Comparison of ENCODE assay signal across 19 cellular contexts in genomic region chr3:100537646-100538338, GRCh38. TPM values are rescaled to one million over a fixed set of nuclear protein-coding genes. Genes with fewer than 3 reads are reported as not detected.
A peak's percentile ranks its signal among the peaks of the same experiment; 100 is the strongest.
DNase-seq lines count a peak whose midpoint lies in the region; ATAC-seq and TF ChIP-seq lines count a peak whose summit lies in the region.
"Had no signal": no experiment of that assay in that cellular context is flagged by ENCODE, and none has a peak within 500 bp of the region (broad histone marks: within the 10 kb centered on the region; RNA-seq: fewer than 3 reads in every experiment).

No MANE protein-coding gene starts in this region.

- no peaks in the 10 kb centered on the region for H3K36me3 Mint-ChIP-seq in stimulated activated memory B cell treated with anti-CD40 and anti-IgM and Interleukin-4, amounts not matched to agents 10 μg/mL and 1 μg/mL and 100 μg/mL, for 72 hours

- ATAC-seq in GM18868 (IDR thresholded peaks at IDR 0.05; ENCODE audit: unreplicated experiment) (peak; percentile 77), GM21717 (IDR thresholded peaks at IDR 0.05; ENCODE audit: unreplicated experiment) (peak; percentile 55), HG03565 (IDR thresholded peaks at IDR 0.05; ENCODE audit: unreplicated experiment) (peak; percentile 67), right lobe of liver (no peak)
- no peak for ATAC-seq in stimulated activated memory B cell treated with anti-CD40 and anti-IgM and Interleukin-4, amounts not matched to agents 10 μg/mL and 1 μg/mL and 100 μg/mL, for 72 hours
- ATAC-seq: left lung, mucosa of descending colon had no signal

- no peaks in the 10 kb centered on the region for H3K4me1 Mint-ChIP-seq in stimulated activated memory B cell treated with anti-CD40 and anti-IgM and Interleukin-4, amounts not matched to agents 10 μg/mL and 1 μg/mL and 100 μg/mL, for 72 hours

- no peak overlapping the region for H3K27ac Mint-ChIP-seq in stimulated activated memory B cell treated with anti-CD40 and anti-IgM and Interleukin-4, amounts not matched to agents 10 μg/mL and 1 μg/mL and 100 μg/mL, for 72 hours

- intact Hi-C loops in right lobe of liver (cut with DNase I) = no loop called here

- H3K4me3 Mint-ChIP-seq in stimulated activated memory B cell treated with anti-CD40 and anti-IgM and Interleukin-4, amounts not matched to agents 10 μg/mL and 1 μg/mL and 100 μg/mL, for 72 hours = no peak overlapping the region

- peaks cover 0 to 43% (median 11%) of the 10 kb centered on the region in 4 donors for H3K4me1 ChIP-seq in right lobe of liver
- H3K4me1 ChIP-seq: left lung had no signal

- TF ChIP-seq POLR2A in right lobe of liver (IDR thresholded peaks at IDR 0.05) = no peak

- H3K9me3 Mint-ChIP-seq in stimulated activated memory B cell treated with anti-CD40 and anti-IgM and Interleukin-4, amounts not matched to agents 10 μg/mL and 1 μg/mL and 100 μg/mL, for 72 hours = peaks cover 8% of the 10 kb centered on the region

- H3K27me3 ChIP-seq in right lobe of liver = no peaks in the 10 kb centered on the region
- no peaks in the 10 kb centered on the region for H3K27me3 ChIP-seq in WERI-Rb-1 (ENCODE audit: insufficient read depth, low read depth, severe bottlenecking)
- H3K27me3 ChIP-seq: cardiac muscle cell, left lung had no signal

- H3K36me3 ChIP-seq in right lobe of liver (no peaks in the 10 kb centered on the region), WERI-Rb-1 (no peaks in the 10 kb centered on the region)
- H3K36me3 ChIP-seq: cardiac muscle cell, left lung had no signal

- H3K9me3 ChIP-seq in right lobe of liver (no peaks in the 10 kb centered on the region), WERI-Rb-1 (ENCODE audit: severe bottlenecking) (no peaks in the 10 kb centered on the region)
- H3K9me3 ChIP-seq: mucosa of descending colon had no signal

- DNase-seq in right lobe of liver (no peak), OCI-M1 (lab: John Stamatoyannopoulos, UW) (no peak), WERI-Rb-1 (no peak), NCI-H1694 (lab: John Stamatoyannopoulos, UW) (no peak)
- DNase-seq: activated effector memory CD4-positive, alpha-beta T cell treated with Interleukin-2 at 50 U/mL for 16 hours; DMS79 treated with DMSO at 0.1 percent for 48 hours; left lung; mucosa of descending colon; NCI-H1092; NCI-H2107; NCI-H526; nucleus accumbens; SIG-M5; stimulated activated CD4-positive, alpha-beta T cell treated with anti-CD3 and anti-CD28 coated beads, Interleukin-4, amount 100 ng/mL, for 1 hour had no signal

- peak overlapping the region in 2 of 3 donors; percentile 8 to 96 for H3K27ac ChIP-seq in right lobe of liver
- no peak overlapping the region for H3K27ac ChIP-seq in WERI-Rb-1
- H3K27ac ChIP-seq: cardiac muscle cell, left lung had no signal

- WGBS in right lobe of liver (ENCODE audit: insufficient coverage, low coverage, low lambda C conversion rate, missing lambda C conversion rate) = 91% methylated on average over 5 of the region's 5 CpGs

- H3K4me3 ChIP-seq in right lobe of liver (no peak overlapping the region), WERI-Rb-1 (ENCODE audit: low read depth, low read length) (no peak overlapping the region)
- H3K4me3 ChIP-seq: cardiac muscle cell, left lung, mucosa of descending colon had no signal

- no peak for TF ChIP-seq CTCF in right lobe of liver (IDR thresholded peaks at IDR 0.05)
- TF ChIP-seq CTCF in WERI-Rb-1 (IDR thresholded peaks at IDR 0.05; ENCODE audit: low read depth, low read length) = no peak

- H3K27me3 Mint-ChIP-seq in stimulated activated memory B cell treated with anti-CD40 and anti-IgM and Interleukin-4, amounts not matched to agents 10 μg/mL and 1 μg/mL and 100 μg/mL, for 72 hours = no peaks in the 10 kb centered on the region

RNA-seq across cellular contexts. Expression of gene TMEM45A, which starts 45.4 kb away (rescaled TPM):
- 100 to 1,000 TPM in 1 of 6 experiments, 10 to 100 TPM in 5; 47.9 to 189 (median 54.2) TPM for total RNA-seq in right lobe of liver

Comparison
In these comparisons a context has a peak if more than half of its experiments do, and no peak if none do; other contexts are left out.
1. ATAC-seq: peak in GM18868 (single experiment), GM21717 (single experiment) and HG03565 (single experiment); none in right lobe of liver (0 of 4) and stimulated activated memory B cell treated with anti-CD40 and anti-IgM and Interleukin-4, amounts not matched to agents 10 μg/mL and 1 μg/mL and 100 μg/mL, for 72 hours (single experiment).